In the genomic region with DNA sequence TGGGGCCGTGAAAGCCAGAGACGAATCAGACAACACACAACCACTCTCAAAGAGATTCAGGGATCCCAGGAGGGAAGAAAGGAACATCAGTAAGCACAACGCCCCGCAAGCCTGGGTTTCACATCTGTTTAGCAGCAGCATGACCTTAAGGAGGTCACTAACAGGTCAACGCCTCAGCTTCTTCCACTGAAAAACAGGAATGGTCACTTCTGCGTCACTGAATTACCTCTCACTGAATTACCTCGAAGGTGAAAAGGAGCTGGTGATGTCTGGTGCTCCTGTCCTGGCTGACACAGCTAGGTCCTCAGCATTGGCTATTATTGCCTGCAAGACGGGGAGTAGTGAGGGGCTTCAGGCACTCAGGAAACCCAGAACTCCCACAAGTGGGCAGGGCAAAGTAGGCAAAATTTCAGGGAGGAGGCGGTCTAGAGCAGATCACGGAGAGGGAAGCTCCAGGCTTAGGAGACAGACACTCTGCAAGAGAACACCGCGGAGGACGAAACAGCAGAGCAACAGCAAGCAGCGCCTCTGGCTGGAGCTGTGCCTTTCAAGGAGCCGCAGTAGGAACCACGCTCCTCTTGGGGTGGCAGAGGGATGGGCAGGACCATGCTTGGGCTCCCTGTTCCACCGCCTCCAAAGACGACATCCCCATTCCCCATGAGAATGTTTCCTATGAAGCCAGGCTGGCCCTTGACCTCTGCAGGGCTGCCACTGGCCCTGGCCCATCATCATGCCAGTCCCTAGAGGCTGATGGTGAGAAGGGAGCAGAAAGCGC, we compare ENCODE assay signal across 1 cellular context.
TF ChIP-seq lines count a peak whose summit lies in the region.

No MANE protein-coding gene starts in this region.

TF ChIP-seq in H1, 55 proteins besides CTCF, POLR2A, EP300 and RAD21:
- no peak for TF ChIP-seq JUN (IDR thresholded peaks at IDR 0.05; ENCODE audit: low read depth, low read length)
- TF ChIP-seq GABPA (IDR thresholded peaks at IDR 0.05; ENCODE audit: borderline replicate concordance, insufficient read depth, low read length), result no peak
- TF ChIP-seq JUND (IDR thresholded peaks at IDR 0.05; ENCODE audit: low read length), result no peak
- TF ChIP-seq, protein P1, sequence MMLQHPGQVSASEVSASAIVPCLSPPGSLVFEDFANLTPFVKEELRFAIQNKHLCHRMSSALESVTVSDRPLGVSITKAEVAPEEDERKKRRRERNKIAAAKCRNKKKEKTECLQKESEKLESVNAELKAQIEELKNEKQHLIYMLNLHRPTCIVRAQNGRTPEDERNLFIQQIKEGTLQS (IDR thresholded peaks at IDR 0.05; ENCODE audit: insufficient read depth, low read depth, low read length), result no peak
- TF ChIP-seq, protein P2, sequence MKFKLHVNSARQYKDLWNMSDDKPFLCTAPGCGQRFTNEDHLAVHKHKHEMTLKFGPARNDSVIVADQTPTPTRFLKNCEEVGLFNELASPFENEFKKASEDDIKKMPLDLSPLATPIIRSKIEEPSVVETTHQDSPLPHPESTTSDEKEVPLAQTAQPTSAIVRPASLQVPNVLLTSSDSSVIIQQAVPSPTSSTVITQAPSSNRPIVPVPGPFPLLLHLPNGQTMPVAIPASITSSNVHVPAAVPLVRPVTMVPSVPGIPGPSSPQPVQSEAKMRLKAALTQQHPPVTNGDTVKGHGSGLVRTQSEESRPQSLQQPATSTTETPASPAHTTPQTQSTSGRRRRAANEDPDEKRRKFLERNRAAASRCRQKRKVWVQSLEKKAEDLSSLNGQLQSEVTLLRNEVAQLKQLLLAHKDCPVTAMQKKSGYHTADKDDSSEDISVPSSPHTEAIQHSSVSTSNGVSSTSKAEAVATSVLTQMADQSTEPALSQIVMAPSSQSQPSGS (IDR thresholded peaks at IDR 0.05; ENCODE audit: low read length), result no peak
- no peak for TF ChIP-seq POU5F1 (IDR thresholded peaks at IDR 0.05; ENCODE audit: low read depth, low read length)
- TF ChIP-seq SP1 (IDR thresholded peaks at IDR 0.05; ENCODE audit: low read depth, low read length), result no peak
- TF ChIP-seq SIN3A (conservative IDR thresholded peaks at IDR 0.05 in 1 of 2, IDR thresholded peaks at IDR 0.05 in 1 of 2; ENCODE audit: low read depth in 1 of 2, low read length in 2 of 2), result no peak
- no peak for TF ChIP-seq RFX5 (IDR thresholded peaks at IDR 0.05; ENCODE audit: borderline replicate concordance, low read depth, low read length)
- no peak for TF ChIP-seq MAFK (IDR thresholded peaks at IDR 0.05; ENCODE audit: low read depth, low read length)
